Comparison of ENCODE assay signal across 12 cellular contexts in genomic region chr1:25765910-25766645, GRCh38. TPM values are rescaled to one million over a fixed set of nuclear protein-coding genes. Genes with fewer than 3 reads are reported as not detected.
A peak's percentile ranks its signal among the peaks of the same experiment; 100 is the strongest.
DNase-seq lines count a peak whose midpoint lies in the region; ATAC-seq and TF ChIP-seq lines count a peak whose summit lies in the region.
"Had no signal": no experiment of that assay in that cellular context is flagged by ENCODE, and none has a peak within 500 bp of the region (broad histone marks: within the 10 kb centered on the region; RNA-seq: fewer than 3 reads in every experiment).

No MANE protein-coding gene starts in this region.

- H3K36me3 Mint-ChIP-seq in activated CD4-positive, alpha-beta T cell treated with anti-CD3 and anti-CD28 coated beads for 36 hours (ENCODE audit: low read depth): no peaks in the 10 kb centered on the region
- H3K36me3 Mint-ChIP-seq in brain: no peaks in the 10 kb centered on the region

- H3K27me3 Mint-ChIP-seq in activated CD4-positive, alpha-beta T cell treated with anti-CD3 and anti-CD28 coated beads for 36 hours: no peaks in the 10 kb centered on the region
- peaks cover 2% of the 10 kb centered on the region for H3K27me3 Mint-ChIP-seq in brain
- no peaks in the 10 kb centered on the region for H3K27me3 Mint-ChIP-seq in stimulated activated naive CD8-positive, alpha-beta T cell treated with anti-CD3 and anti-CD28 coated beads, Interleukin-15, amount 100 ng/mL, for 72 hours

- DNase-seq in activated CD4-positive, alpha-beta T cell treated with anti-CD3 and anti-CD28 coated beads for 36 hours: no peak
- DNase-seq in activated CD4-positive, alpha-beta T cell treated with anti-CD3 and anti-CD28 coated beads, Interleukin-2, amount 50 U/mL, for 4 hours: no peak
- DNase-seq in NCI-H2196 treated with DMSO at 0.1 percent for 48 hours (lab: John Stamatoyannopoulos, UW; ENCODE audit: unreplicated experiment): peak; percentile 28
- no peak for DNase-seq in stimulated activated naive CD8-positive, alpha-beta T cell treated with anti-CD3 and anti-CD28 coated beads, Interleukin-15, amount 100 ng/mL, for 72 hours
- DNase-seq: activated CD8-positive, alpha-beta memory T cell treated with anti-CD3 and anti-CD28 coated beads for 24 hours; EL; mucosa of descending colon; NCI-H526 had no signal

- TF ChIP-seq CTCF in brain (conservative IDR thresholded peaks at IDR 0.05): no peak

- CTCF ChIA-PET in activated CD4-positive, alpha-beta T cell treated with anti-CD3 and anti-CD28 coated beads for 36 hours (lab: Charles Lee): interaction anchor here (0.6 to 1.5 kb wide), 5 partner anchors 43 to 412 kb away, joined by 3 to 7 read pairs (median 3); no protein-coding TSS in a partner anchor

- intact Hi-C loops in activated CD4-positive, alpha-beta T cell treated with anti-CD3 and anti-CD28 coated beads for 36 hours (cut with DNase I, micrococcal nuclease): loop anchor here in 1 of 2 experiments (5.0 kb wide), 1 partner anchor 36 kb away; the partner anchor contains the start of gene SELENON

- H3K27ac Mint-ChIP-seq in activated CD4-positive, alpha-beta T cell treated with anti-CD3 and anti-CD28 coated beads for 36 hours: peak overlapping the region; percentile 33
- peak overlapping the region; percentile 75 to 90 (median 81) for H3K27ac Mint-ChIP-seq in brain
- H3K27ac Mint-ChIP-seq in stimulated activated naive CD8-positive, alpha-beta T cell treated with anti-CD3 and anti-CD28 coated beads, Interleukin-15, amount 100 ng/mL, for 72 hours: peak overlapping the region; percentile 30 to 68

- peak; percentile 17 for ATAC-seq in activated CD4-positive, alpha-beta T cell treated with anti-CD3 and anti-CD28 coated beads for 36 hours
- peak; percentile 16 for ATAC-seq in stimulated activated naive CD8-positive, alpha-beta T cell treated with anti-CD3 and anti-CD28 coated beads, Interleukin-15, amount 100 ng/mL, for 72 hours
- ATAC-seq in GM21381 (IDR thresholded peaks at IDR 0.05; ENCODE audit: unreplicated experiment) (no peak), GM19455 (IDR thresholded peaks at IDR 0.05; ENCODE audit: unreplicated experiment) (no peak), HG03280 (IDR thresholded peaks at IDR 0.05; ENCODE audit: unreplicated experiment) (no peak)
- ATAC-seq: mucosa of descending colon had no signal

- POLR2A ChIA-PET in activated CD4-positive, alpha-beta T cell treated with anti-CD3 and anti-CD28 coated beads for 36 hours (lab: Charles Lee): interaction anchor here (0.6 kb wide), 1 partner anchor 336 kb away, joined by 3 read pairs; no protein-coding TSS in a partner anchor

- H3K4me3 Mint-ChIP-seq in activated CD4-positive, alpha-beta T cell treated with anti-CD3 and anti-CD28 coated beads for 36 hours: no peak overlapping the region
- no peak overlapping the region for H3K4me3 Mint-ChIP-seq in brain
- peak overlapping the region; percentile 9 to 60 for H3K4me3 Mint-ChIP-seq in stimulated activated naive CD8-positive, alpha-beta T cell treated with anti-CD3 and anti-CD28 coated beads, Interleukin-15, amount 100 ng/mL, for 72 hours

- H3K4me1 Mint-ChIP-seq in activated CD4-positive, alpha-beta T cell treated with anti-CD3 and anti-CD28 coated beads for 36 hours: peaks cover 45% of the 10 kb centered on the region
- H3K4me1 Mint-ChIP-seq in brain: peaks cover 44% of the 10 kb centered on the region
- peaks cover 64% of the 10 kb centered on the region for H3K4me1 Mint-ChIP-seq in stimulated activated naive CD8-positive, alpha-beta T cell treated with anti-CD3 and anti-CD28 coated beads, Interleukin-15, amount 100 ng/mL, for 72 hours

- H3K9me3 Mint-ChIP-seq in activated CD4-positive, alpha-beta T cell treated with anti-CD3 and anti-CD28 coated beads for 36 hours (ENCODE audit: low read depth): no peaks in the 10 kb centered on the region
- no peaks in the 10 kb centered on the region for H3K9me3 Mint-ChIP-seq in brain
- no peaks in the 10 kb centered on the region for H3K9me3 Mint-ChIP-seq in stimulated activated naive CD8-positive, alpha-beta T cell treated with anti-CD3 and anti-CD28 coated beads, Interleukin-15, amount 100 ng/mL, for 72 hours

RNA-seq across cellular contexts. Expression of gene SELENON, which starts 33.9 kb away (rescaled TPM):
- 10 to 100 TPM; 31.5 to 33.5 TPM for total RNA-seq in activated CD4-positive, alpha-beta T cell treated with anti-CD3 and anti-CD28 coated beads for 36 hours
- polyA plus RNA-seq in brain (ENCODE audit: insufficient read depth, low read depth, low replicate concordance): 118 TPM

RNA-seq across cellular contexts. Expression of gene MTFR1L, which starts 53.7 kb away (rescaled TPM):
- 10 to 100 TPM; 27.7 to 30.8 TPM for total RNA-seq in activated CD4-positive, alpha-beta T cell treated with anti-CD3 and anti-CD28 coated beads for 36 hours
- 81.4 TPM for polyA plus RNA-seq in brain (ENCODE audit: insufficient read depth, low read depth, low replicate concordance)

Comparison
In these comparisons a context has a peak if more than half of its experiments do, and no peak if none do; other contexts are left out.
1. ATAC-seq: peak in activated CD4-positive, alpha-beta T cell treated with anti-CD3 and anti-CD28 coated beads for 36 hours (single experiment) and stimulated activated naive CD8-positive, alpha-beta T cell treated with anti-CD3 and anti-CD28 coated beads, Interleukin-15, amount 100 ng/mL, for 72 hours (single experiment); none in GM21381 (single experiment), GM19455 (single experiment) and HG03280 (single experiment).
2. H3K4me3 Mint-ChIP-seq: peak in stimulated activated naive CD8-positive, alpha-beta T cell treated with anti-CD3 and anti-CD28 coated beads, Interleukin-15, amount 100 ng/mL, for 72 hours (2 of 2); none in activated CD4-positive, alpha-beta T cell treated with anti-CD3 and anti-CD28 coated beads for 36 hours (single experiment) and brain (0 of 5).
3. Peak in every context shown above with its lines, with median percentiles within 50 percentile points of each other: H3K27ac Mint-ChIP-seq.